8 cellular contexts compared by ENCODE assay signal in the genomic region with DNA sequence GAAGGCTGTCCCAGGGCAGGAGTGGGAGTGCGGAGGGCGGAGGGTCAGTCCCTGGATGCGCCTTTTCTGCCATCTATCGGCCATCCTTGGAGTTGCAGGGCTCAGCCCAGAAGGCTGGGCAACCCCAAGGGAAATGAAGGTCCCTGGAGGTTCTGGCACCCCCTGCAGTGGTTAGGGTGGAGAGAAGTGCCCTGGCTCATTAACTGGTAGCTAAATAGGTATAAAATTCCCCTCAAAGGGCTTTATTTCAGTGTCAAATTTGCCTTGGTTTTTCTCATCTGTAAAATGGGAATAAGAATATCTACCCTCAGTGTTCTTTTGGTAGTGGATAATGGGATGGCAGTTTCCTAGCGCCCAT. TPM values are rescaled to one million over a fixed set of nuclear protein-coding genes. Genes with fewer than 3 reads are reported as not detected.
DNase-seq lines count a peak whose midpoint lies in the region; FAIRE-seq and TF ChIP-seq lines count a peak whose summit lies in the region.

No MANE protein-coding gene starts in this region.

- H3K4me3 Mint-ChIP-seq in activated naive CD4-positive, alpha-beta T cell treated with anti-CD3 and anti-CD28 coated beads for 36 hours, result peak overlapping the region; percentile 61

- H2AFZ ChIP-seq in KMS-11 (ENCODE audit: low read depth) (no peak overlapping the region), SK-N-SH (ENCODE audit: low read depth) (no peak overlapping the region)

- no peaks in the 10 kb centered on the region for H3K9me3 Mint-ChIP-seq in activated naive CD4-positive, alpha-beta T cell treated with anti-CD3 and anti-CD28 coated beads for 36 hours

- peaks cover 6% of the 10 kb centered on the region for H3K27me3 Mint-ChIP-seq in activated naive CD4-positive, alpha-beta T cell treated with anti-CD3 and anti-CD28 coated beads for 36 hours (ENCODE audit: low read depth)

- H3K9ac ChIP-seq in BLaER1 (no peak overlapping the region), KMS-11 (no peak overlapping the region), SK-N-SH (no peak overlapping the region)

- H3K36me3 ChIP-seq in BLaER1 (no peaks in the 10 kb centered on the region), KMS-11 (ENCODE audit: insufficient read depth) (no peaks in the 10 kb centered on the region), SK-N-SH (replicated peaks in 1 of 2; ENCODE audit: control insufficient read depth in 1 of 2, insufficient read depth in 2 of 2, low read length in 1 of 2) (no peaks in the 10 kb centered on the region), vagina (no peaks in the 10 kb centered on the region)

- H3K27ac ChIP-seq in BLaER1 (no peak overlapping the region), KMS-11 (no peak overlapping the region), SK-N-SH (ENCODE audit: low read depth in 2 of 2, low read length in 1 of 2) (no peak overlapping the region), vagina (no peak overlapping the region)

- H3K27me3 ChIP-seq in BLaER1 (no peaks in the 10 kb centered on the region), KMS-11 (ENCODE audit: insufficient read depth, low read depth) (no peaks in the 10 kb centered on the region), SK-N-SH (ENCODE audit: insufficient read depth) (no peaks in the 10 kb centered on the region), vagina (no peaks in the 10 kb centered on the region)

- TF ChIP-seq CTCF in KMS-11 (conservative IDR thresholded peaks at IDR 0.05; ENCODE audit: low read depth, low read length) (peak; percentile 95), SK-N-SH (IDR thresholded peaks at IDR 0.05) (peak; percentile 96), vagina (IDR thresholded peaks at IDR 0.05) (peak; percentile 88 to 91 (median 91))

- peaks cover 17% of the 10 kb centered on the region for H3K4me1 Mint-ChIP-seq in activated naive CD4-positive, alpha-beta T cell treated with anti-CD3 and anti-CD28 coated beads for 36 hours (ENCODE audit: low read depth)

- intact Hi-C loops in activated naive CD4-positive, alpha-beta T cell treated with anti-CD3 and anti-CD28 coated beads for 36 hours (cut with micrococcal nuclease), result loop anchor here (1.0 kb wide), 2 partner anchors 66 to 116 kb away; no protein-coding TSS in a partner anchor
- intact Hi-C loops in head of caudate nucleus (cut with DNase I) (loop anchor here (2.0 kb wide), 1 partner anchor 67 kb away; no protein-coding TSS in a partner anchor), posterior vena cava (cut with DNase I) (no loop called here), vagina (cut with DNase I) (no loop called here)

- no peaks in the 10 kb centered on the region for H3K79me2 ChIP-seq in KMS-11 (ENCODE audit: insufficient read depth, low read depth)
- no peaks in the 10 kb centered on the region for H3K79me2 ChIP-seq in SK-N-SH (ENCODE audit: insufficient read depth)

- no peaks in the 10 kb centered on the region for H3K36me3 Mint-ChIP-seq in activated naive CD4-positive, alpha-beta T cell treated with anti-CD3 and anti-CD28 coated beads for 36 hours (ENCODE audit: low read depth)

- POLR2A ChIA-PET in SK-N-SH (lab: Yijun Ruan, JAX), result interaction anchor here (0.6 kb wide), 1 partner anchor 1342 kb away, joined by 3 read pairs; no protein-coding TSS in a partner anchor

- TF ChIP-seq EP300 in SK-N-SH (IDR thresholded peaks at IDR 0.05; ENCODE audit: borderline replicate concordance in 1 of 2, low read depth in 1 of 2, low read length in 1 of 2), result no peak

- H4K20me1 ChIP-seq in BLaER1 (no peaks in the 10 kb centered on the region), KMS-11 (ENCODE audit: insufficient read depth) (no peaks in the 10 kb centered on the region), SK-N-SH (ENCODE audit: insufficient read depth) (no peaks in the 10 kb centered on the region)

- no peaks in the 10 kb centered on the region for H3K9me3 ChIP-seq in BLaER1
- H3K9me3 ChIP-seq in SK-N-SH, result no peaks in the 10 kb centered on the region
- H3K9me3 ChIP-seq in vagina, result no peaks in the 10 kb centered on the region

- no peaks in the 10 kb centered on the region for H3F3A ChIP-seq in SK-N-SH (replicated peaks; ENCODE audit: insufficient read depth)

- peak; percentile 94 for TF ChIP-seq RAD21 in SK-N-SH (IDR thresholded peaks at IDR 0.05; ENCODE audit: low read length)

- H3K4me3 ChIP-seq in BLaER1, result 0 out of 2 replicates have a peak overlapping the region, but pooled peaks have one; percentile 25
- no peak overlapping the region for H3K4me3 ChIP-seq in KMS-11 (IDR thresholded peaks at IDR 0.05; ENCODE audit: insufficient read depth, low read depth, low read length)
- H3K4me3 ChIP-seq in SK-N-SH (ENCODE audit: low read depth in 2 of 2, low read length in 1 of 2), result no peak overlapping the region; a peak in 1 of 4 replicates
- no peak overlapping the region for H3K4me3 ChIP-seq in vagina

- no peak overlapping the region for H3K27ac Mint-ChIP-seq in activated naive CD4-positive, alpha-beta T cell treated with anti-CD3 and anti-CD28 coated beads for 36 hours

- peak; percentile 72 for DNase-seq in GM19239 (ENCODE audit: insufficient read length, low spot score)
- DNase-seq in SK-N-SH, result peak; percentile 89
- peak; percentile 87 for DNase-seq in activated naive CD4-positive, alpha-beta T cell treated with anti-CD3 and anti-CD28 coated beads for 36 hours
- DNase-seq in head of caudate nucleus, result peak; percentile 30 to 93 (median 82)
- peak; percentile 92 for DNase-seq in posterior vena cava (ENCODE audit: low spot score)
- DNase-seq in vagina (ENCODE audit: extremely low spot score in 2 of 2), result no peak

- peaks cover 15% of the 10 kb centered on the region for H3K4me1 ChIP-seq in BLaER1
- peaks cover 16% of the 10 kb centered on the region for H3K4me1 ChIP-seq in KMS-11 (ENCODE audit: low read depth, poor library complexity, severe bottlenecking)
- peaks cover 7 to 8% of the 10 kb centered on the region in 2 experiments; a peak in 1 of 4 replicates for H3K4me1 ChIP-seq in SK-N-SH (ENCODE audit: control insufficient read depth in 1 of 2, insufficient read depth in 2 of 2, low read depth in 1 of 2, low read length in 1 of 2)
- H3K4me1 ChIP-seq in vagina, result peaks cover 9% of the 10 kb centered on the region

- FAIRE-seq in GM19239 (lab: Jason Lieb, UNC), result peak; percentile 93

- 19% methylated on average over 5 of the region's 5 CpGs for WGBS in SK-N-SH (ENCODE audit: low lambda C conversion rate)

- H3K9me2 ChIP-seq in SK-N-SH, result no peaks in the 10 kb centered on the region

- CTCF ChIA-PET in SK-N-SH (lab: Yijun Ruan, JAX), result interaction anchor here (0.6 to 11.5 kb wide), 23 partner anchors 8 to 413 kb away, joined by 3 to 192 read pairs (median 4); no protein-coding TSS in a partner anchor
- CTCF ChIA-PET in activated naive CD4-positive, alpha-beta T cell treated with anti-CD3 and anti-CD28 coated beads for 36 hours (lab: Charles Lee), result interaction anchor here (0.6 to 7.3 kb wide), 16 partner anchors 8 to 311 kb away, joined by 3 to 72 read pairs (median 4); no protein-coding TSS in a partner anchor

- TF ChIP-seq POLR2A in vagina (IDR thresholded peaks at IDR 0.05), result no peak

- peak overlapping the region; percentile 6; the same call in 1 of the 2 replicates for H3K4me2 ChIP-seq in BLaER1
- no peak overlapping the region for H3K4me2 ChIP-seq in KMS-11
- H3K4me2 ChIP-seq in SK-N-SH, result no peak overlapping the region

TF ChIP-seq in SK-N-SH, 30 proteins besides CTCF, POLR2A, EP300 and RAD21:
- TF ChIP-seq SMC3 (IDR thresholded peaks at IDR 0.05; ENCODE audit: low read depth, low read length), result peak; percentile 95
- no peak for TF ChIP-seq RXRA (IDR thresholded peaks at IDR 0.05; ENCODE audit: borderline replicate concordance, low read depth)
- TF ChIP-seq GATA2 (CRISPR knock-in tag; IDR thresholded peaks at IDR 0.05), result no peak
- TF ChIP-seq EZH2phosphoT487 (IDR thresholded peaks at IDR 0.05; ENCODE audit: borderline replicate concordance, low read depth), result no peak
- peak; percentile 45; the same call in 1 of the 2 replicates for TF ChIP-seq RCOR1 (IDR thresholded peaks at IDR 0.05; ENCODE audit: low read length)
- TF ChIP-seq POLR2AphosphoS5 (IDR thresholded peaks at IDR 0.05; ENCODE audit: low read depth, low read length), result no peak
- no peak for TF ChIP-seq SIN3A (IDR thresholded peaks at IDR 0.05; ENCODE audit: borderline replicate concordance, low read depth, low read length)
- TF ChIP-seq NFIC (IDR thresholded peaks at IDR 0.05; ENCODE audit: borderline replicate concordance), result no peak
- no peak for TF ChIP-seq GABPA (IDR thresholded peaks at IDR 0.05; ENCODE audit: low read depth)
- TF ChIP-seq MEF2A (IDR thresholded peaks at IDR 0.05; ENCODE audit: borderline replicate concordance, low read depth), result no peak
- peak; percentile 41 for TF ChIP-seq CHD2 (IDR thresholded peaks at IDR 0.05; ENCODE audit: low read length, partially characterized antibody)
- TF ChIP-seq FOSL2 (IDR thresholded peaks at IDR 0.05; ENCODE audit: borderline replicate concordance, low read depth), result no peak
- no peak for TF ChIP-seq ELF1 (IDR thresholded peaks at IDR 0.05)

RNA-seq across cellular contexts. Expression of gene C17orf75, which starts 22.4 kb away (rescaled TPM):
- polyA plus RNA-seq in SK-N-SH (2012; rRNA removed), result 14.2 and 19.4 TPM in 2 replicates
- 16.3 and 18.9 TPM in 2 replicates for polyA plus RNA-seq in SK-N-SH (2012; cell fraction: cytosol; rRNA removed)
- polyA plus RNA-seq in SK-N-SH (2012; cell fraction: nucleus; rRNA removed), result 28.3 and 44.4 TPM in 2 replicates
- 10 to 100 TPM; 25.3 to 26.6 TPM for total RNA-seq in activated naive CD4-positive, alpha-beta T cell treated with anti-CD3 and anti-CD28 coated beads for 36 hours
- total RNA-seq in posterior vena cava (10 to 100 TPM; 12.1 to 14.3 TPM), vagina (15.0 TPM)

RNA-seq across cellular contexts. Expression of gene ZNF207, which starts 30.4 kb away (rescaled TPM):
- 122 and 167 TPM in 2 replicates for polyA plus RNA-seq in SK-N-SH (2012; rRNA removed)
- 125 and 128 TPM in 2 replicates for polyA plus RNA-seq in SK-N-SH (2012; cell fraction: cytosol; rRNA removed)
- 163 and 243 TPM in 2 replicates for polyA plus RNA-seq in SK-N-SH (2012; cell fraction: nucleus; rRNA removed)
- total RNA-seq in activated naive CD4-positive, alpha-beta T cell treated with anti-CD3 and anti-CD28 coated beads for 36 hours, result 100 to 1,000 TPM; 213 to 230 TPM
- total RNA-seq in posterior vena cava, result 100 to 1,000 TPM; 113 TPM
- 193 TPM for total RNA-seq in vagina

RNA-seq across cellular contexts. Expression of gene RHBDL3, which starts 53.9 kb away (rescaled TPM):
- polyA plus RNA-seq in SK-N-SH (2012; rRNA removed), result 0.39 and 0.72 TPM in 2 replicates
- 0.31 and 0.63 TPM in 2 replicates for polyA plus RNA-seq in SK-N-SH (2012; cell fraction: cytosol; rRNA removed)
- 0.66 and 0.99 TPM in 2 replicates for polyA plus RNA-seq in SK-N-SH (2012; cell fraction: nucleus; rRNA removed)
- not detected for total RNA-seq in activated naive CD4-positive, alpha-beta T cell treated with anti-CD3 and anti-CD28 coated beads for 36 hours
- total RNA-seq in posterior vena cava (under 1 TPM in 1 of 2 donors, not detected in 1; 0.86 TPM), vagina (1.7 TPM)

Comparison
In these comparisons a context has a peak if more than half of its experiments do, and no peak if none do; other contexts are left out.
1. DNase-seq: peak in GM19239 (single experiment), SK-N-SH (single experiment), activated naive CD4-positive, alpha-beta T cell treated with anti-CD3 and anti-CD28 coated beads for 36 hours (single experiment), head of caudate nucleus (42 of 42) and posterior vena cava (single experiment); none in vagina (0 of 2).
2. intact Hi-C loops: an anchor here in activated naive CD4-positive, alpha-beta T cell treated with anti-CD3 and anti-CD28 coated beads for 36 hours (1.0 kb wide) and head of caudate nucleus (2.0 kb wide); none called in posterior vena cava and vagina.
3. Peak in every context shown above with its lines, with median percentiles within 50 percentile points of each other: CTCF ChIP-seq.